8 cellular contexts compared by ENCODE assay signal in the genomic region with DNA sequence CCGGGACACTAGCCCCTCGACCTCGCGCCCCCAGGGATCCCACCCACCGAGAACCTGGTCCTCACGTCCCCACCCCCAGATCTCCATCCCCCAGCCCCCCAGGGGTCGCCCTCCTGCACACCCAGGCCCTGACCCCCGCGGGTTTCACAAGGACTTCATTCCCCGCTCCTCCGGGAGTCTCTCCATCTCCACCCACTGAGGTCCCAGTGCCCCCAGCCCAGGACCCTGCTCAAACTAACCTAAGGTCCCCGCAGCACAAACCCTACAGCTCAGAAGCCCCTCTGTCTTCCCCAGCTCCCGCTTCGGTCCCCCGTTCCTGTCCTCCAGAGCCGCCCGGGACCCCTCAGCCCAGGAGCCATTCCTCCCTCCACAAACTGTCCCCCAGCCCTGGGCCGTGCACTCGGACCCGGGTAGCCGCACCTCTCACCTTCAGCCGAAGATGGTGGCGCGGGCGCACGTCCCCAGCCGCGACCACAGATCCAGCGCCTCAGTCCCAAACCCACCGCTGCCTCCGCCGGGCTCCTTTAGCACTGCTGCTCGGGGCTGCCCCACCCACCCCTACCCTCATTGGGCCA. TPM values are rescaled to one million over a fixed set of nuclear protein-coding genes. Genes with fewer than 3 reads are reported as not detected.
DNase-seq lines count a peak whose midpoint lies in the region; ATAC-seq and TF ChIP-seq lines count a peak whose summit lies in the region.

A gene (minus strand): TSS at position 499 of the 575 bp plus-strand sequence. CDS start 7,479 bp downstream, outside the sequence.

- peak within 1 kb of the TSS; percentile 68 for H3K27ac ChIP-seq in Panc1 (ENCODE audit: low read length)

- no peaks in the 10 kb centered on the region for H3K27me3 ChIP-seq in Panc1 (ENCODE audit: control insufficient read depth, insufficient read depth, low read length)

- BruUV-seq in Panc1 (replicated peaks; lab: Mats Ljungman, UMichigan), result no TSS peak

- H3K27ac Mint-ChIP-seq in natural killer cell treated with Interleukin-12 subunit alpha and Interleukin-12 subunit beta and Interleukin-15 and Interleukin-18, amount 100 ng/mL, for 72 hours, result no peak within 1 kb of the TSS

- ATAC-seq in Panc1, result no peak
- no peak for ATAC-seq in natural killer cell treated with Interleukin-12 subunit alpha and Interleukin-12 subunit beta and Interleukin-15 and Interleukin-18, amount 100 ng/mL, for 72 hours
- ATAC-seq in HG03460 (IDR thresholded peaks at IDR 0.05; ENCODE audit: unreplicated experiment), result no peak

- no peaks in the 10 kb centered on the region for H3K36me3 Mint-ChIP-seq in natural killer cell treated with Interleukin-12 subunit alpha and Interleukin-12 subunit beta and Interleukin-15 and Interleukin-18, amount 100 ng/mL, for 72 hours

- peaks cover 3% of the 10 kb centered on the region; the same call in 1 of the 2 replicates for H3K36me3 ChIP-seq in Panc1 (ENCODE audit: control insufficient read depth, insufficient read depth, low read length)

- no peaks in the 10 kb centered on the region; the same call in 1 of the 2 replicates for H3K4me1 ChIP-seq in Panc1 (ENCODE audit: control insufficient read depth, insufficient read depth, low read length)

- in situ Hi-C loops in Panc1 (cut with HindIII; ENCODE audit: low pct_unique_long_range_greater_than_20kb, low sequenced_read_pairs), result no loop called here

- peak within 1 kb of the TSS; percentile 93 for H3K4me3 Mint-ChIP-seq in natural killer cell treated with Interleukin-12 subunit alpha and Interleukin-12 subunit beta and Interleukin-15 and Interleukin-18, amount 100 ng/mL, for 72 hours

- H3K4me3 ChIP-seq in Panc1 (ENCODE audit: low read depth in 2 of 2, low read length in 2 of 2) (peak within 1 kb of the TSS; percentile 66 to 82), epithelial cell of proximal tubule (ENCODE audit: low read depth, low read length) (peak within 1 kb of the TSS; percentile 96)

- H3K4me1 Mint-ChIP-seq in natural killer cell treated with Interleukin-12 subunit alpha and Interleukin-12 subunit beta and Interleukin-15 and Interleukin-18, amount 100 ng/mL, for 72 hours (ENCODE audit: low read depth in 2 of 2), result peaks cover 10 to 12% of the 10 kb centered on the region in 2 donors

- DNase-seq in Daoy (ENCODE audit: low read depth) (no peak), Panc1 (ENCODE audit: low read depth, low spot score) (no peak), epithelial cell of proximal tubule (ENCODE audit: low read depth) (no peak), NCI-H2227 treated with DMSO at 0.1 percent for 48 hours (lab: John Stamatoyannopoulos, UW) (no peak), C1 segment of cervical spinal cord (lab: John Stamatoyannopoulos, UW) (no peak)
- DNase-seq in natural killer cell treated with Interleukin-12 subunit alpha and Interleukin-12 subunit beta and Interleukin-15 and Interleukin-18, amount 100 ng/mL, for 72 hours (ENCODE audit: low spot score), result no peak
- no peak for DNase-seq in activated CD4-positive, CD25-positive, alpha-beta regulatory T cell treated with anti-CD3 and anti-CD28 coated beads, Interleukin-2, amount 50 U/mL, for 72 hours

- peaks cover 42 to 50% of the 10 kb centered on the region in 2 donors for H3K27me3 Mint-ChIP-seq in natural killer cell treated with Interleukin-12 subunit alpha and Interleukin-12 subunit beta and Interleukin-15 and Interleukin-18, amount 100 ng/mL, for 72 hours

- TF ChIP-seq CTCF in Panc1 (IDR thresholded peaks at IDR 0.05) (no peak), epithelial cell of proximal tubule (conservative IDR thresholded peaks at IDR 0.05; ENCODE audit: low read depth, low read length) (no peak)

- CTCF ChIA-PET in Panc1 (lab: Charles Lee), result interaction anchor here (0.6 to 1.2 kb wide), 3 partner anchors 53 to 210 kb away, joined by 3 to 4 read pairs (median 3); no protein-coding TSS in a partner anchor

- intact Hi-C loops in Panc1 (cut with micrococcal nuclease; ENCODE audit: unreplicated experiment), result no loop called here

- no peaks in the 10 kb centered on the region for H3K9me3 ChIP-seq in Panc1 (ENCODE audit: control insufficient read depth, insufficient read depth, low read depth, low read length)

- POLR2A ChIA-PET in Panc1 (lab: Charles Lee), result interaction anchor here (0.6 kb wide), 1 partner anchor 263 kb away, joined by 5 read pairs; no protein-coding TSS in a partner anchor

- H3K9me3 Mint-ChIP-seq in natural killer cell treated with Interleukin-12 subunit alpha and Interleukin-12 subunit beta and Interleukin-15 and Interleukin-18, amount 100 ng/mL, for 72 hours, result no peaks in the 10 kb centered on the region

RNA-seq across cellular contexts. Expression of the gene that starts here (rescaled TPM):
- total RNA-seq in Daoy (2014; rRNA removed; shearing (Covaris generic)), result 28.4 and 32.9 TPM in 2 replicates
- total RNA-seq in Panc1 (2021; ENCODE audit: unreplicated experiment), result 36.5 TPM
- polyA plus RNA-seq in Panc1 (2012; ENCODE audit: insufficient read length), result 30.7 TPM
- 62.9 and 71.1 TPM in 2 replicates for total RNA-seq in epithelial cell of proximal tubule
- 1 to 10 TPM; 1.9 TPM for total RNA-seq in natural killer cell treated with Interleukin-12 subunit alpha and Interleukin-12 subunit beta and Interleukin-15 and Interleukin-18, amount 100 ng/mL, for 72 hours

Comparison
In these comparisons a context has a peak if more than half of its experiments do, and no peak if none do; other contexts are left out.
1. RNA of the gene that starts here (total RNA-seq): 62.9 to 71.1 TPM in epithelial cell of proximal tubule, 36.5 TPM in Panc1 (single experiment) and 28.4 to 32.9 TPM in Daoy; 1.9 TPM in natural killer cell treated with Interleukin-12 subunit alpha and Interleukin-12 subunit beta and Interleukin-15 and Interleukin-18, amount 100 ng/mL, for 72 hours; every median in the first group is over 10 times any median in the second.